1 cellular context compared by ENCODE assay signal in the genomic region with DNA sequence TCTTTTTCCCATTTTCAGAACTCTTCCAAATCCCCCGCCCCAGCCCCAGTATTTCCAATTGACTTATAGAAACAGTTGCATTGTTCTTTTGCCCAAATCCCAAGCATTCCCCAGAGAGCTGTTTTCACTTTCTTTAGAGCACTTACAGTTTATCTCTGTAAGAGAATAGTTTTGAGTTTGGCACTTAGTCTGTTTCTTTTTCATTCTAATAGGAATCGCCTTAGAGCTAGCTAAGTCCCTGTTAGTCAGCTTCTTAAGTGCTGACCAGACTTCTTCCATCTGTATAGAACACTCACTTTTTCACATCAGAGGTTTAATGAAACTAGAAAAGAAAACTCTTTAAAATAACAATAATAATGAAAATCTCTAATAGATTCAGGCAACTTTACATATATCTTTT.
TF ChIP-seq lines count a peak whose summit lies in the region.

No MANE protein-coding gene starts in this region.

TF ChIP-seq in GM23338, 12 proteins besides CTCF, POLR2A, EP300 and RAD21 (continued from another document):
- TF ChIP-seq ZNF114 (CRISPR knock-in tag; IDR thresholded peaks at IDR 0.05) (no peak), JUNB (IDR thresholded peaks at IDR 0.05; ENCODE audit: unreplicated experiment) (no peak), ZNF462 (CRISPR knock-in tag; IDR thresholded peaks at IDR 0.05) (no peak), EZH2phosphoT487 (IDR thresholded peaks at IDR 0.05; ENCODE audit: unreplicated experiment) (no peak), CREB1 (CRISPR knock-in tag; IDR thresholded peaks at IDR 0.05; ENCODE audit: low read depth) (no peak), ETS1 (IDR thresholded peaks at IDR 0.05) (no peak), NANOG (IDR thresholded peaks at IDR 0.05; ENCODE audit: borderline replicate concordance) (no peak), ZNF331 (CRISPR knock-in tag; IDR thresholded peaks at IDR 0.05; ENCODE audit: low read depth) (no peak), POLR2AphosphoS5 (IDR thresholded peaks at IDR 0.05; ENCODE audit: low read depth) (no peak)
TF ChIP-seq in GM23338: peak in this region for 0.
